18 cellular contexts compared by ENCODE assay signal in genomic region chr1:56965191-56965590, GRCh38. TPM values are rescaled to one million over a fixed set of nuclear protein-coding genes. Genes with fewer than 3 reads are reported as not detected.
DNase-seq lines count a peak whose midpoint lies in the region; ATAC-seq and TF ChIP-seq lines count a peak whose summit lies in the region.
"Had no signal": no experiment of that assay in that cellular context is flagged by ENCODE, and none has a peak within 500 bp of the region (broad histone marks: within the 10 kb centered on the region; RNA-seq: fewer than 3 reads in every experiment).

No MANE protein-coding gene starts in this region.

- intact Hi-C loops in right lobe of liver (cut with DNase I): loop anchor here in 1 of 2 donors (5.0 kb wide), 1 partner anchor 53 kb away; no protein-coding TSS in a partner anchor

- H3K79me2 ChIP-seq in osteoblast (ENCODE audit: insufficient read depth, low read length): no peaks in the 10 kb centered on the region

- H3K36me3 ChIP-seq in right lobe of liver: peaks cover 0 to 5% (median 0%) of the 10 kb centered on the region in 4 donors
- no peaks in the 10 kb centered on the region for H3K36me3 ChIP-seq in osteoblast (ENCODE audit: insufficient read depth, low read length)
- H3K36me3 ChIP-seq: BLaER1, HAP-1 had no signal

- H3K4me2 ChIP-seq in osteoblast (ENCODE audit: insufficient read depth, low read length): no peak overlapping the region
- H3K4me2 ChIP-seq: BLaER1 had no signal

- TF ChIP-seq CTCF in right lobe of liver (IDR thresholded peaks at IDR 0.05) (no peak), osteoblast (IDR thresholded peaks at IDR 0.05; ENCODE audit: extremely low read depth, low read depth, low read length) (no peak)

- no peak overlapping the region for H2AFZ ChIP-seq in osteoblast (ENCODE audit: low read length)

- H3K27ac ChIP-seq in right lobe of liver (peak overlapping the region; percentile 94 to 98 (median 94)), osteoblast (ENCODE audit: low read depth, low read length) (no peak overlapping the region)
- H3K27ac ChIP-seq: BLaER1, C4-2B had no signal

- 21% methylated on average over 3 of the region's 3 CpGs for WGBS in right lobe of liver (ENCODE audit: insufficient coverage, low coverage, low lambda C conversion rate, missing lambda C conversion rate)

- H3K4me3 ChIP-seq in right lobe of liver (peak overlapping the region; percentile 43 to 67 (median 60)), osteoblast (ENCODE audit: insufficient read depth, low read length) (no peak overlapping the region)
- H3K4me3 ChIP-seq: BLaER1, GM12878, HAP-1 had no signal

- no peak for DNase-seq in left lobe of liver (ENCODE audit: low spot score)
- DNase-seq in right lobe of liver: no peak
- DNase-seq in osteoblast (ENCODE audit: insufficient read length, low spot score, missing footprints): peak; percentile 52
- no peak for DNase-seq in SHP77 (lab: John Stamatoyannopoulos, UW)
- no peak for DNase-seq in NCI-H524 treated with DMSO at 0.1 percent for 48 hours (lab: John Stamatoyannopoulos, UW)
- no peak for DNase-seq in mesenteric fat pad (ENCODE audit: low spot score)
- DNase-seq: Caco-2; CD4-positive, CD25-positive, alpha-beta regulatory T cell; CD8-positive, alpha-beta T cell; DMS153; DND-41; GOT3 had no signal

- peak; percentile 0 for ATAC-seq in left lobe of liver
- peak in 1 of 4 donors; percentile 2 for ATAC-seq in right lobe of liver
- ATAC-seq: CD8-positive, alpha-beta T cell; GM12878 had no signal

- TF ChIP-seq POLR2A in right lobe of liver (IDR thresholded peaks at IDR 0.05): no peak

- H3K27me3 ChIP-seq in right lobe of liver (no peaks in the 10 kb centered on the region), osteoblast (ENCODE audit: insufficient read depth, low read length) (no peaks in the 10 kb centered on the region)
- H3K27me3 ChIP-seq: BLaER1 had no signal

- H3K9me3 ChIP-seq in right lobe of liver: no peaks in the 10 kb centered on the region
- H3K9me3 ChIP-seq in osteoblast (ENCODE audit: low read depth, low read length): no peaks in the 10 kb centered on the region
- H3K9me3 ChIP-seq: Caco-2, HAP-1 had no signal

- H3K4me1 ChIP-seq in right lobe of liver: peaks cover 0 to 52% (median 2%) of the 10 kb centered on the region in 4 donors
- H3K4me1 ChIP-seq in osteoblast (ENCODE audit: insufficient read depth, low read length): no peaks in the 10 kb centered on the region
- H3K4me1 ChIP-seq: BLaER1, HAP-1 had no signal

- H4K20me1 ChIP-seq in osteoblast (ENCODE audit: insufficient read depth, low read length): no peaks in the 10 kb centered on the region
- H4K20me1 ChIP-seq: BLaER1 had no signal

RNA-seq across cellular contexts. Expression of gene C8B, which starts 0.6 kb away (rescaled TPM):
- 288 TPM for total RNA-seq in left lobe of liver
- 100 to 1,000 TPM; 289 to 573 (median 400) TPM for total RNA-seq in right lobe of liver
- not detected in 2 replicates for total RNA-seq in osteoblast
- total RNA-seq in mesenteric fat pad: not detected
- total RNA-seq: A172; B cell; Caco-2; CD8-positive, alpha-beta T cell; GM12878 had no signal

Comparison
In these comparisons a context has a peak if more than half of its experiments do, and no peak if none do; other contexts are left out.
1. RNA of gene C8B, which starts 0.6 kb away (total RNA-seq): 289 to 573 TPM in right lobe of liver and 288 TPM in left lobe of liver (single experiment); not detected in mesenteric fat pad (single experiment) and not detected in osteoblast; every median in the first group is over 100 times any median in the second.